Comparison of ENCODE assay signal across 8 cellular contexts in the genomic region with DNA sequence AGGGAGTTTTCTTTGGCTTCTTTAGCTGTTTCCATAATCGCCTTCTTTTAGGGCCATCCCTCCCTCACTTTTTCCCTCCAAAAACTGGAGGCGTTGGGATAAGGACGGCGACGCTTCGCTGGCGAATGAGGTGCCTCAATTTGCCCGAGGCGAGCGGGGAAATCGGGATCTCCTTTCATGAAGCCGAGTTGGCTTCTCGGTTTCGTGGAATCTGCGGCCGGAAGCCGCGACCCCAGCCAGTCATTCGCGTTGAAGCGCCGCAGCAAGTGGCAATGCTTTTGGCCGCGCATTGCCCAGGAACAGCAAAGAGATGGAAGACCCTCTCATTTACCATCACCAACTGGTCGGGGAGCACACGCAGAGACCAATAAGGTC. TPM values are rescaled to one million over a fixed set of nuclear protein-coding genes. Genes with fewer than 3 reads are reported as not detected.
DNase-seq lines count a peak whose midpoint lies in the region; ATAC-seq and TF ChIP-seq lines count a peak whose summit lies in the region.

No MANE protein-coding gene starts in this region.

- H3K4me3 ChIP-seq in RWPE2 (ENCODE audit: severe bottlenecking) (peak overlapping the region; percentile 53), spleen (peak overlapping the region; percentile 33 to 75 (median 60))

- ATAC-seq in RWPE2 (ENCODE audit: low read depth): no peak
- no peak for ATAC-seq in HG02763 (IDR thresholded peaks at IDR 0.05; ENCODE audit: unreplicated experiment)
- no peak for ATAC-seq in GM21786 (IDR thresholded peaks at IDR 0.05; ENCODE audit: unreplicated experiment)
- no peak for ATAC-seq in HG03460 (IDR thresholded peaks at IDR 0.05; ENCODE audit: unreplicated experiment)

- H3K27me3 Mint-ChIP-seq in glutamatergic neuron (ENCODE audit: unreplicated experiment): peaks cover 42% of the 10 kb centered on the region

- H3K9me3 Mint-ChIP-seq in glutamatergic neuron (ENCODE audit: unreplicated experiment): peaks cover 47% of the 10 kb centered on the region

- H3K36me3 Mint-ChIP-seq in glutamatergic neuron (ENCODE audit: unreplicated experiment): no peaks in the 10 kb centered on the region

- TF ChIP-seq POLR2A in spleen (IDR thresholded peaks at IDR 0.05): no peak

- H3K9me3 ChIP-seq in RWPE2 (ENCODE audit: severe bottlenecking) (no peaks in the 10 kb centered on the region), spleen (peaks cover 0 to 5% (median 0%) of the 10 kb centered on the region in 8 donors)

- DNase-seq in NCI-H1417 (lab: John Stamatoyannopoulos, UW) (peak in 2 of 3 experiments; percentile 14 to 60), NCI-H1417 treated with DMSO at 0.1 percent for 48 hours (lab: John Stamatoyannopoulos, UW) (no peak), RWPE2 (ENCODE audit: low spot score) (no peak), glutamatergic neuron (peak; percentile 35), spleen (no peak)

- H3K27me3 ChIP-seq in RWPE2 (ENCODE audit: insufficient read depth, poor library complexity, severe bottlenecking) (no peaks in the 10 kb centered on the region), spleen (replicated peaks in 1 of 7) (peaks cover 12 to 100% (median 87%) of the 10 kb centered on the region in 7 donors)

- peak overlapping the region; percentile 97 for H3K27ac Mint-ChIP-seq in glutamatergic neuron (ENCODE audit: unreplicated experiment)

- H3K4me1 Mint-ChIP-seq in glutamatergic neuron (ENCODE audit: low read depth, unreplicated experiment): peaks cover 55% of the 10 kb centered on the region

- WGBS in spleen, 5 donors: 2 to 3% (median 2%) methylated on average over 23 to 26 of the region's 26 CpGs

- H3K4me3 Mint-ChIP-seq in glutamatergic neuron (ENCODE audit: unreplicated experiment): peak overlapping the region; percentile 95

- H3K4me1 ChIP-seq in RWPE2 (ENCODE audit: insufficient read depth, poor library complexity, severe bottlenecking): peaks cover 6% of the 10 kb centered on the region
- H3K4me1 ChIP-seq in spleen: peaks cover 21 to 45% (median 38%) of the 10 kb centered on the region in 6 donors

- no peaks in the 10 kb centered on the region for H3K36me3 ChIP-seq in RWPE2 (ENCODE audit: low read depth)
- H3K36me3 ChIP-seq in spleen: no peaks in the 10 kb centered on the region

- H3K27ac ChIP-seq in RWPE2 (ENCODE audit: poor library complexity, severe bottlenecking) (no peak overlapping the region), spleen (no peak overlapping the region)

- intact Hi-C loops in spleen (cut with DNase I; ENCODE audit: low total_unique reads): no loop called here

- no peak for TF ChIP-seq CTCF in RWPE2 (IDR thresholded peaks at IDR 0.05; ENCODE audit: poor library complexity, severe bottlenecking)
- no peak for TF ChIP-seq CTCF in glutamatergic neuron (IDR thresholded peaks at IDR 0.05; ENCODE audit: partially characterized antibody, unreplicated experiment)
- no peak for TF ChIP-seq CTCF in spleen (IDR thresholded peaks at IDR 0.05 in 8 of 11, conservative IDR thresholded peaks at IDR 0.05 in 3 of 11)

RNA-seq across cellular contexts. Expression of gene SIX1, which starts 8.3 kb away (rescaled TPM):
- total RNA-seq in glutamatergic neuron (ENCODE audit: unreplicated experiment) (79.6 TPM), spleen (not detected)
- polyA plus RNA-seq in spleen: under 1 TPM in 1 of 3 donors, not detected in 2; 0.03 TPM

Comparison
In these comparisons a context has a peak if more than half of its experiments do, and no peak if none do; other contexts are left out.
1. DNase-seq: peak in NCI-H1417 (2 of 3) and glutamatergic neuron (single experiment); none in NCI-H1417 treated with DMSO at 0.1 percent for 48 hours (single experiment), RWPE2 (single experiment) and spleen (single experiment).
2. RNA of gene SIX1, which starts 8.3 kb away (total RNA-seq): 79.6 TPM in glutamatergic neuron (single experiment); not detected in spleen; every median in the first group is over 10 times any median in the second.